Comparison of ENCODE assay signal across 2 cellular contexts in genomic region chr7:115631782-115632181, GRCh38.
TF ChIP-seq lines count a peak whose summit lies in the region.

No MANE protein-coding gene starts in this region.

TF ChIP-seq in SK-N-SH, 30 proteins besides CTCF, POLR2A, EP300 and RAD21 (continued from another document):
- TF ChIP-seq ZBTB33 (IDR thresholded peaks at IDR 0.05; ENCODE audit: borderline replicate concordance, low read depth) = no peak

TF ChIP-seq in SK-N-SH treated with all-trans-retinoic acid at 6 μM for 48 hours, 23 proteins besides CTCF, POLR2A, EP300 and RAD21 (continued from another document):
- TF ChIP-seq, protein P1, sequence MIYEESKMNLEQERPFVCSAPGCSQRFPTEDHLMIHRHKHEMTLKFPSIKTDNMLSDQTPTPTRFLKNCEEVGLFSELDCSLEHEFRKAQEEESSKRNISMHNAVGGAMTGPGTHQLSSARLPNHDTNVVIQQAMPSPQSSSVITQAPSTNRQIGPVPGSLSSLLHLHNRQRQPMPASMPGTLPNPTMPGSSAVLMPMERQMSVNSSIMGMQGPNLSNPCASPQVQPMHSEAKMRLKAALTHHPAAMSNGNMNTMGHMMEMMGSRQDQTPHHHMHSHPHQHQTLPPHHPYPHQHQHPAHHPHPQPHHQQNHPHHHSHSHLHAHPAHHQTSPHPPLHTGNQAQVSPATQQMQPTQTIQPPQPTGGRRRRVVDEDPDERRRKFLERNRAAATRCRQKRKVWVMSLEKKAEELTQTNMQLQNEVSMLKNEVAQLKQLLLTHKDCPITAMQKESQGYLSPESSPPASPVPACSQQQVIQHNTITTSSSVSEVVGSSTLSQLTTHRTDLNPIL (CRISPR knock-in tag; IDR thresholded peaks at IDR 0.05; ENCODE audit: low read depth) = no peak
- TF ChIP-seq, protein P2, sequence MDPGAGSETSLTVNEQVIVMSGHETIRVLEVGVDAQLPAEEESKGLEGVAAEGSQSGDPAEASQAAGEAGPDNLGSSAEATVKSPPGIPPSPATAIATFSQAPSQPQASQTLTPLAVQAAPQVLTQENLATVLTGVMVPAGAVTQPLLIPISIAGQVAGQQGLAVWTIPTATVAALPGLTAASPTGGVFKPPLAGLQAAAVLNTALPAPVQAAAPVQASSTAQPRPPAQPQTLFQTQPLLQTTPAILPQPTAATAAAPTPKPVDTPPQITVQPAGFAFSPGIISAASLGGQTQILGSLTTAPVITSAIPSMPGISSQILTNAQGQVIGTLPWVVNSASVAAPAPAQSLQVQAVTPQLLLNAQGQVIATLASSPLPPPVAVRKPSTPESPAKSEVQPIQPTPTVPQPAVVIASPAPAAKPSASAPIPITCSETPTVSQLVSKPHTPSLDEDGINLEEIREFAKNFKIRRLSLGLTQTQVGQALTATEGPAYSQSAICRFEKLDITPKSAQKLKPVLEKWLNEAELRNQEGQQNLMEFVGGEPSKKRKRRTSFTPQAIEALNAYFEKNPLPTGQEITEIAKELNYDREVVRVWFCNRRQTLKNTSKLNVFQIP (CRISPR knock-in tag; IDR thresholded peaks at IDR 0.05; ENCODE audit: borderline replicate concordance, low read depth) = no peak
- TF ChIP-seq, protein P3, sequence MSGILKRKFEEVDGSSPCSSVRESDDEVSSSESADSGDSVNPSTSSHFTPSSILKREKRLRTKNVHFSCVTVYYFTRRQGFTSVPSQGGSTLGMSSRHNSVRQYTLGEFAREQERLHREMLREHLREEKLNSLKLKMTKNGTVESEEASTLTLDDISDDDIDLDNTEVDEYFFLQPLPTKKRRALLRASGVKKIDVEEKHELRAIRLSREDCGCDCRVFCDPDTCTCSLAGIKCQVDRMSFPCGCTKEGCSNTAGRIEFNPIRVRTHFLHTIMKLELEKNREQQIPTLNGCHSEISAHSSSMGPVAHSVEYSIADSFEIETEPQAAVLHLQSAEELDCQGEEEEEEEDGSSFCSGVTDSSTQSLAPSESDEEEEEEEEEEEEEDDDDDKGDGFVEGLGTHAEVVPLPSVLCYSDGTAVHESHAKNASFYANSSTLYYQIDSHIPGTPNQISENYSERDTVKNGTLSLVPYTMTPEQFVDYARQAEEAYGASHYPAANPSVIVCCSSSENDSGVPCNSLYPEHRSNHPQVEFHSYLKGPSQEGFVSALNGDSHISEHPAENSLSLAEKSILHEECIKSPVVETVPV (CRISPR knock-in tag; IDR thresholded peaks at IDR 0.05) = no peak
- TF ChIP-seq ZNF565 (CRISPR knock-in tag; conservative IDR thresholded peaks at IDR 0.05; ENCODE audit: low read depth) (no peak), TOX (CRISPR knock-in tag; IDR thresholded peaks at IDR 0.05; ENCODE audit: borderline replicate concordance) (no peak), PPARA (CRISPR knock-in tag; IDR thresholded peaks at IDR 0.05; ENCODE audit: borderline replicate concordance) (no peak), ZFP3 (CRISPR knock-in tag; IDR thresholded peaks at IDR 0.05) (no peak), RARB (CRISPR knock-in tag; IDR thresholded peaks at IDR 0.05) (no peak), CSDC2 (CRISPR knock-in tag; IDR thresholded peaks at IDR 0.05) (no peak), BACH2 (CRISPR knock-in tag; IDR thresholded peaks at IDR 0.05; ENCODE audit: borderline replicate concordance) (no peak), TCF4 (CRISPR knock-in tag; IDR thresholded peaks at IDR 0.05; ENCODE audit: borderline replicate concordance) (no peak), ZFP30 (CRISPR knock-in tag; IDR thresholded peaks at IDR 0.05) (no peak)
